Comparison of ENCODE assay signal across 7 cellular contexts in genomic region chr16:88533945-88534641, GRCh38. TPM values are rescaled to one million over a fixed set of nuclear protein-coding genes. Genes with fewer than 3 reads are reported as not detected.
A peak's percentile ranks its signal among the peaks of the same experiment; 100 is the strongest.
DNase-seq lines count a peak whose midpoint lies in the region; ATAC-seq and TF ChIP-seq lines count a peak whose summit lies in the region.

No MANE protein-coding gene starts in this region.

- no peaks in the 10 kb centered on the region for H3K9me3 ChIP-seq in uterus

- no peaks in the 10 kb centered on the region for H3K36me3 ChIP-seq in uterus

- ATAC-seq in GM18858 (IDR thresholded peaks at IDR 0.05; ENCODE audit: unreplicated experiment) (peak; percentile 36), HG03103 (IDR thresholded peaks at IDR 0.05; ENCODE audit: low read depth, unreplicated experiment) (peak; percentile 49), left cardiac atrium (peak; percentile 44 to 71)

- peak overlapping the region; percentile 52 to 93 for H3K4me3 ChIP-seq in uterus

- TF ChIP-seq POLR2A in uterus (IDR thresholded peaks at IDR 0.05), result peak in 1 of 2 donors; percentile 76

- peak overlapping the region; percentile 65 to 90 for H3K27ac ChIP-seq in uterus

- DNase-seq in SKM-1 (lab: John Stamatoyannopoulos, UW; ENCODE audit: unreplicated experiment) (peak; percentile 60), amniotic epithelial cell (ENCODE audit: low read depth) (peak; percentile 45), left cardiac atrium (peak; percentile 77), renal cortical epithelial cell (ENCODE audit: low read depth) (peak; percentile 10), uterus (peak; percentile 68 to 83)

- peak in 2 of 4 experiments; percentile 6 to 36 for TF ChIP-seq CTCF in uterus (IDR thresholded peaks at IDR 0.05)

- intact Hi-C loops in left cardiac atrium (cut with DNase I), result no loop called here
- intact Hi-C loops in uterus (cut with DNase I; ENCODE audit: low total_unique reads), result no loop called here

- H3K27me3 ChIP-seq in uterus, result no peaks in the 10 kb centered on the region

- peaks cover 4 to 18% of the 10 kb centered on the region in 2 donors for H3K4me1 ChIP-seq in uterus

RNA-seq across cellular contexts. Expression of gene ZC3H18, which starts 36.1 kb away (rescaled TPM):
- total RNA-seq in left cardiac atrium (10 to 100 TPM; 23.1 to 25.3 TPM), renal cortical epithelial cell (7.8 and 20.6 TPM in 2 replicates), uterus (10 to 100 TPM in 2 of 4 donors, 1 to 10 TPM in 1, under 1 TPM in 1; 0.88 to 58.8 (median 9.5) TPM)

Comparison
In these comparisons a context has a peak if more than half of its experiments do, and no peak if none do; other contexts are left out.
1. Peak in every context shown above with its lines: DNase-seq, ATAC-seq, H3K4me3 ChIP-seq and H3K27ac ChIP-seq.
2. DNase-seq: peak in every context shown above with its lines; median percentile 77 in left cardiac atrium; 76 in uterus; 60 in SKM-1; 45 in amniotic epithelial cell; 10 in renal cortical epithelial cell.